In genomic region chr12:100593490-100593889, GRCh38 we compare ENCODE assay signal across 1 cellular context.
A peak's percentile ranks its signal among the peaks of the same experiment; 100 is the strongest.
TF ChIP-seq lines count a peak whose summit lies in the region.

No MANE protein-coding gene starts in this region.

TF ChIP-seq in HepG2, 621 proteins besides CTCF, POLR2A, EP300 and RAD21 (continued from another document):
- no peak for TF ChIP-seq ZBTB25 (CRISPR knock-in tag; IDR thresholded peaks at IDR 0.05)
- peak; percentile 24; the same call in 1 of the 2 replicates for TF ChIP-seq GATAD2A (CRISPR knock-in tag; IDR thresholded peaks at IDR 0.05)
- TF ChIP-seq SOX6 (IDR thresholded peaks at IDR 0.05): no peak
- TF ChIP-seq SOX6 (CRISPR knock-in tag; IDR thresholded peaks at IDR 0.05): peak; percentile 37; the same call in 1 of the 2 replicates
- peak; percentile 21; the same call in 1 of the 2 replicates for TF ChIP-seq ATF1 (CRISPR knock-in tag; IDR thresholded peaks at IDR 0.05)
- TF ChIP-seq PHF21A (CRISPR knock-in tag; IDR thresholded peaks at IDR 0.05): no peak
- no peak for TF ChIP-seq ZSCAN22 (CRISPR knock-in tag; IDR thresholded peaks at IDR 0.05)
- TF ChIP-seq TEAD3 (CRISPR knock-in tag; optimal IDR thresholded peaks at IDR 0.05; ENCODE audit: borderline replicate concordance): peak; percentile 52
- TF ChIP-seq ZSCAN31 (CRISPR knock-in tag; IDR thresholded peaks at IDR 0.05; ENCODE audit: low read depth): no peak
- no peak for TF ChIP-seq UBTF (CRISPR knock-in tag; IDR thresholded peaks at IDR 0.05)
TF ChIP-seq in HepG2: peak in this region for 18.
